Comparison of ENCODE assay signal across 1 cellular context in the genomic region with DNA sequence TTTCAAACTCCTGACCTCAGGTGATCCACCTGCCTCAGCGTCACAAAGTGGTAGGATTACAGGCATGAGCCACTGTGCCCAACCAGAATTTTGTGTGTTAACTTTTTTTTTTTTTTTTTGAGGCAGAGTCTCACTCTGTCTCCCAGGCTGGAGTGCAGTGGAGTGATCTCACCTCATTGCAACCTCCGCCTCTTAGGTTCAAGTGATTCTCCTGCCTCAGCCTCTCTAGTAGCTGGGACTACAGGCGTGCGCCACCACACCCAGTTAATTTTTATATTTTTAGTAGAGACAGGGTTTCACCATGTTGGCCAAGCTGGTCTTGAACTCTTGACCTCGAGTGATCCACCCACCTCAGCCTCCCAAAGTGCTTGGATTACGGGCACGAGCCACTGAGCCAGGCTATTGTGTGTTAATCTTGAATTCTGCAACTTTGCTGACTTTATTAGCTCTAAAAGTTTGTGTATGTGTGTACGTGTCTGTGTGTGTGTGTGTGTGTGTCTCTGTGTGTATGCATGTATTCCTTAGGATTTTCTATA.
TF ChIP-seq lines count a peak whose summit lies in the region.
"Not testable (repeated sequence)": the region's sequence is repeated elsewhere in the genome, so short reads cannot be mapped to it uniquely, and the experiment has no call there.

No MANE protein-coding gene starts in this region.

TF ChIP-seq in HepG2, 621 proteins besides CTCF, POLR2A, EP300 and RAD21:
- TF ChIP-seq BRD4 (CRISPR knock-in tag; IDR thresholded peaks at IDR 0.05): 0 out of 2 replicates have a peak, but pooled peaks have one; percentile 23
- TF ChIP-seq SP4 (CRISPR knock-in tag; IDR thresholded peaks at IDR 0.05): 0 out of 2 replicates have a peak, but pooled peaks have one; percentile 27
- TF ChIP-seq MEIS2 (CRISPR knock-in tag; IDR thresholded peaks at IDR 0.05): 0 out of 2 replicates have a peak, but pooled peaks have one; percentile 29
- TF ChIP-seq, protein P1, sequence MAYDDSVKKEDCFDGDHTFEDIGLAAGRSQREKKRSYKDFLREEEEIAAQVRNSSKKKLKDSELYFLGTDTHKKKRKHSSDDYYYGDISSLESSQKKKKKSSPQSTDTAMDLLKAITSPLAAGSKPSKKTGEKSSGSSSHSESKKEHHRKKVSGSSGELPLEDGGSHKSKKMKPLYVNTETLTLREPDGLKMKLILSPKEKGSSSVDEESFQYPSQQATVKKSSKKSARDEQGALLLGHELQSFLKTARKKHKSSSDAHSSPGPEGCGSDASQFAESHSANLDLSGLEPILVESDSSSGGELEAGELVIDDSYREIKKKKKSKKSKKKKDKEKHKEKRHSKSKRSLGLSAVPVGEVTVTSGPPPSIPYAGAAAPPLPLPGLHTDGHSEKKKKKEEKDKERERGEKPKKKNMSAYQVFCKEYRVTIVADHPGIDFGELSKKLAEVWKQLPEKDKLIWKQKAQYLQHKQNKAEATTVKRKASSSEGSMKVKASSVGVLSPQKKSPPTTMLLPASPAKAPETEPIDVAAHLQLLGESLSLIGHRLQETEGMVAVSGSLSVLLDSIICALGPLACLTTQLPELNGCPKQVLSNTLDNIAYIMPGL (CRISPR knock-in tag; IDR thresholded peaks at IDR 0.05; ENCODE audit: borderline replicate concordance in 1 of 2, low read depth in 1 of 2): 0 out of 4 replicates have a peak, but pooled peaks of 1 of the 2 experiments have one; percentile 12
- peak; percentile 21; the same call in 1 of the 2 replicates for TF ChIP-seq PITX1 (CRISPR knock-in tag; IDR thresholded peaks at IDR 0.05)
- TF ChIP-seq ZMYM3 (CRISPR knock-in tag; IDR thresholded peaks at IDR 0.05): peak; percentile 76; the same call in 1 of the 2 replicates
- peak; percentile 7 for TF ChIP-seq TEAD3 (CRISPR knock-in tag; optimal IDR thresholded peaks at IDR 0.05; ENCODE audit: borderline replicate concordance)
- TF ChIP-seq, protein P2, sequence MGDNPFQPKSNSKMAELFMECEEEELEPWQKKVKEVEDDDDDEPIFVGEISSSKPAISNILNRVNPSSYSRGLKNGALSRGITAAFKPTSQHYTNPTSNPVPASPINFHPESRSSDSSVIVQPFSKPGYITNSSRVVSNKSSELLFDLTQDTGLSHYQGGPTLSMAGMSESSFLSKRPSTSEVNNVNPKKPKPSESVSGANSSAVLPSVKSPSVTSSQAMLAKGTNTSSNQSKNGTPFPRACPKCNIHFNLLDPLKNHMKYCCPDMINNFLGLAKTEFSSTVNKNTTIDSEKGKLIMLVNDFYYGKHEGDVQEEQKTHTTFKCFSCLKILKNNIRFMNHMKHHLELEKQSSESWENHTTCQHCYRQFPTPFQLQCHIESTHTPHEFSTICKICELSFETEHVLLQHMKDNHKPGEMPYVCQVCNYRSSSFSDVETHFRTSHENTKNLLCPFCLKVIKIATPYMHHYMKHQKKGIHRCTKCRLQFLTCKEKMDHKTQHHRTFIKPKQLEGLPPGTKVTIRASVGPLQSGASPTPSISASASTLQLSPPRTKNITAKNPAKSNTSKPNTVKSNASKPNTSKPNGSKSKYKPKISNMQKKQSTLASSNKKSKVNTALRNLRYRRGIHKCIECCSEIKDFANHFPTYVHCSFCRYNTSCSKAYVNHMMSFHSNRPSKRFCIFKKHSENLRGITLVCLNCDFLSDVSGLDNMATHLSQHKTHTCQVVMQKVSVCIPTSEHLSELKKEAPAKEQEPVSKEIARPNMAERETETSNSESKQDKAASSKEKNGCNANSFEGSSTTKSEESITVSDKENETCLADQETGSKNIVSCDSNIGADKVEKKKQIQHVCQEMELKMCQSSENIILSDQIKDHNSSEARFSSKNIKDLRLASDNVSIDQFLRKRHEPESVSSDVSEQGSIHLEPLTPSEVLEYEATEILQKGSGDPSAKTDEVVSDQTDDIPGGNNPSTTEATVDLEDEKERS (CRISPR knock-in tag; IDR thresholded peaks at IDR 0.05): peak; percentile 70; the same call in 1 of the 2 replicates
- TF ChIP-seq LCORL (IDR thresholded peaks at IDR 0.05): not testable (repeated sequence)
- TF ChIP-seq LCORL (CRISPR knock-in tag; IDR thresholded peaks at IDR 0.05): 0 out of 2 replicates have a peak, but pooled peaks have one; percentile 7
- TF ChIP-seq ZNF441 (CRISPR knock-in tag; IDR thresholded peaks at IDR 0.05; ENCODE audit: borderline replicate concordance): 0 out of 2 replicates have a peak, but pooled peaks have one; percentile 1
- TF ChIP-seq SP140L (CRISPR knock-in tag; IDR thresholded peaks at IDR 0.05; ENCODE audit: borderline replicate concordance): 0 out of 2 replicates have a peak, but pooled peaks have one; percentile 5
- TF ChIP-seq, protein P3, sequence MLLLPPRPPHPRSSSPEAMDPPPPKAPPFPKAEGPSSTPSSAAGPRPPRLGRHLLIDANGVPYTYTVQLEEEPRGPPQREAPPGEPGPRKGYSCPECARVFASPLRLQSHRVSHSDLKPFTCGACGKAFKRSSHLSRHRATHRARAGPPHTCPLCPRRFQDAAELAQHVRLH (CRISPR knock-in tag; IDR thresholded peaks at IDR 0.05; ENCODE audit: borderline replicate concordance, low read depth): 0 out of 2 replicates have a peak, but pooled peaks have one; percentile 1
- 0 out of 2 replicates have a peak, but pooled peaks have one; percentile 62 for TF ChIP-seq ZBTB20 (CRISPR knock-in tag; IDR thresholded peaks at IDR 0.05; ENCODE audit: borderline replicate concordance, low read depth)
- TF ChIP-seq, protein P4, sequence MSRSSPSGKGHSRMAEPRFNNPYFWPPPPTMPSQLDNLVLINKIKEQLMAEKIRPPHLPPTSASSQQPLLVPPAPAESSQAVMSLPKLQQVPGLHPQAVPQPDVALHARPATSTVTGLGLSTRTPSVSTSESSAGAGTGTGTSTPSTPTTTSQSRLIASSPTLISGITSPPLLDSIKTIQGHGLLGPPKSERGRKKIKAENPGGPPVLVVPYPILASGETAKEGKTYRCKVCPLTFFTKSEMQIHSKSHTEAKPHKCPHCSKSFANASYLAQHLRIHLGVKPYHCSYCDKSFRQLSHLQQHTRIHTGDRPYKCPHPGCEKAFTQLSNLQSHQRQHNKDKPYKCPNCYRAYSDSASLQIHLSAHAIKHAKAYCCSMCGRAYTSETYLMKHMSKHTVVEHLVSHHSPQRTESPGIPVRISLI (CRISPR knock-in tag; IDR thresholded peaks at IDR 0.05; ENCODE audit: borderline replicate concordance): peak; percentile 65; the same call in 1 of the 2 replicates
- peak; percentile 37; the same call in 1 of the 2 replicates for TF ChIP-seq RXRA (CRISPR knock-in tag; IDR thresholded peaks at IDR 0.05)
- peak; percentile 94 for TF ChIP-seq ZNF460 (CRISPR knock-in tag; IDR thresholded peaks at IDR 0.05; ENCODE audit: borderline replicate concordance)
- TF ChIP-seq, protein P5, sequence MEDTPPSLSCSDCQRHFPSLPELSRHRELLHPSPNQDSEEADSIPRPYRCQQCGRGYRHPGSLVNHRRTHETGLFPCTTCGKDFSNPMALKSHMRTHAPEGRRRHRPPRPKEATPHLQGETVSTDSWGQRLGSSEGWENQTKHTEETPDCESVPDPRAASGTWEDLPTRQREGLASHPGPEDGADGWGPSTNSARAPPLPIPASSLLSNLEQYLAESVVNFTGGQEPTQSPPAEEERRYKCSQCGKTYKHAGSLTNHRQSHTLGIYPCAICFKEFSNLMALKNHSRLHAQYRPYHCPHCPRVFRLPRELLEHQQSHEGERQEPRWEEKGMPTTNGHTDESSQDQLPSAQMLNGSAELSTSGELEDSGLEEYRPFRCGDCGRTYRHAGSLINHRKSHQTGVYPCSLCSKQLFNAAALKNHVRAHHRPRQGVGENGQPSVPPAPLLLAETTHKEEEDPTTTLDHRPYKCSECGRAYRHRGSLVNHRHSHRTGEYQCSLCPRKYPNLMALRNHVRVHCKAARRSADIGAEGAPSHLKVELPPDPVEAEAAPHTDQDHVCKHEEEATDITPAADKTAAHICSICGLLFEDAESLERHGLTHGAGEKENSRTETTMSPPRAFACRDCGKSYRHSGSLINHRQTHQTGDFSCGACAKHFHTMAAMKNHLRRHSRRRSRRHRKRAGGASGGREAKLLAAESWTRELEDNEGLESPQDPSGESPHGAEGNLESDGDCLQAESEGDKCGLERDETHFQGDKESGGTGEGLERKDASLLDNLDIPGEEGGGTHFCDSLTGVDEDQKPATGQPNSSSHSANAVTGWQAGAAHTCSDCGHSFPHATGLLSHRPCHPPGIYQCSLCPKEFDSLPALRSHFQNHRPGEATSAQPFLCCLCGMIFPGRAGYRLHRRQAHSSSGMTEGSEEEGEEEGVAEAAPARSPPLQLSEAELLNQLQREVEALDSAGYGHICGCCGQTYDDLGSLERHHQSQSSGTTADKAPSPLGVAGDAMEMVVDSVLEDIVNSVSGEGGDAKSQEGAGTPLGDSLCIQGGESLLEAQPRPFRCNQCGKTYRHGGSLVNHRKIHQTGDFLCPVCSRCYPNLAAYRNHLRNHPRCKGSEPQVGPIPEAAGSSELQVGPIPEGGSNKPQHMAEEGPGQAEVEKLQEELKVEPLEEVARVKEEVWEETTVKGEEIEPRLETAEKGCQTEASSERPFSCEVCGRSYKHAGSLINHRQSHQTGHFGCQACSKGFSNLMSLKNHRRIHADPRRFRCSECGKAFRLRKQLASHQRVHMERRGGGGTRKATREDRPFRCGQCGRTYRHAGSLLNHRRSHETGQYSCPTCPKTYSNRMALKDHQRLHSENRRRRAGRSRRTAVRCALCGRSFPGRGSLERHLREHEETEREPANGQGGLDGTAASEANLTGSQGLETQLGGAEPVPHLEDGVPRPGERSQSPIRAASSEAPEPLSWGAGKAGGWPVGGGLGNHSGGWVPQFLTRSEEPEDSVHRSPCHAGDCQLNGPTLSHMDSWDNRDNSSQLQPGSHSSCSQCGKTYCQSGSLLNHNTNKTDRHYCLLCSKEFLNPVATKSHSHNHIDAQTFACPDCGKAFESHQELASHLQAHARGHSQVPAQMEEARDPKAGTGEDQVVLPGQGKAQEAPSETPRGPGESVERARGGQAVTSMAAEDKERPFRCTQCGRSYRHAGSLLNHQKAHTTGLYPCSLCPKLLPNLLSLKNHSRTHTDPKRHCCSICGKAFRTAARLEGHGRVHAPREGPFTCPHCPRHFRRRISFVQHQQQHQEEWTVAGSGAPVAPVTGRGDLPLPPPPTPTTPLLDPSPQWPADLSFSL (CRISPR knock-in tag; IDR thresholded peaks at IDR 0.05): 0 out of 2 replicates have a peak, but pooled peaks have one; percentile 35
- TF ChIP-seq ARNT2 (CRISPR knock-in tag; IDR thresholded peaks at IDR 0.05; ENCODE audit: low read depth): 0 out of 2 replicates have a peak, but pooled peaks have one; percentile 5
